In genomic region chr19:39130337-39131254, GRCh38 we compare ENCODE assay signal across 16 cellular contexts. TPM values are rescaled to one million over a fixed set of nuclear protein-coding genes. Genes with fewer than 3 reads are reported as not detected.
DNase-seq lines count a peak whose midpoint lies in the region; ATAC-seq, FAIRE-seq and TF ChIP-seq lines count a peak whose summit lies in the region.
"Had no signal": no experiment of that assay in that cellular context is flagged by ENCODE, and none has a peak within 500 bp of the region (broad histone marks: within the 10 kb centered on the region; RNA-seq: fewer than 3 reads in every experiment).

No MANE protein-coding gene starts in this region.

- no peaks in the 10 kb centered on the region for H4K20me1 ChIP-seq in GM12878 (ENCODE audit: control insufficient read depth, insufficient read depth)

- H3K27ac ChIP-seq in GM12878 (ENCODE audit: control insufficient read depth, insufficient read depth): 0 out of 2 replicates have a peak overlapping the region, but pooled peaks have one; percentile 11

- TF ChIP-seq CTCF in GM12878 (IDR thresholded peaks at IDR 0.05 in 2 of 3, conservative IDR thresholded peaks at IDR 0.05 in 1 of 3; ENCODE audit: control insufficient read depth in 2 of 3, extremely low read depth in 1 of 3, insufficient read depth in 1 of 3, low read depth in 3 of 3, low read length in 3 of 3) (no peak), nephron (IDR thresholded peaks at IDR 0.05; ENCODE audit: unreplicated experiment in 3 of 3) (no peak)

- no peak overlapping the region for H3K4me3 Mint-ChIP-seq in stimulated activated naive CD8-positive, alpha-beta T cell treated with anti-CD3 and anti-CD28 coated beads, Interleukin-15, Interleukin-2, amounts not matched to agents 100 ng/mL and 50 ng/mL, for 24 hours
- H3K4me3 Mint-ChIP-seq in nephron: peak overlapping the region; percentile 22 to 39 (median 26)
- H3K4me3 Mint-ChIP-seq: activated CD4-positive, alpha-beta memory T cell treated with anti-CD3 and anti-CD28 coated beads for 36 hours; activated naive CD8-positive, alpha-beta T cell treated with anti-CD3 and anti-CD28 coated beads, Interleukin-2, amount 10 ng/mL, durations not matched to agents 7 days and 5 days had no signal

- no peak for FAIRE-seq in GM12878 (lab: Jason Lieb, UNC)

- H3K9me3 Mint-ChIP-seq in stimulated activated naive CD8-positive, alpha-beta T cell treated with anti-CD3 and anti-CD28 coated beads, Interleukin-15, Interleukin-2, amounts not matched to agents 100 ng/mL and 50 ng/mL, for 24 hours: no peaks in the 10 kb centered on the region
- no peaks in the 10 kb centered on the region for H3K9me3 Mint-ChIP-seq in nephron
- H3K9me3 Mint-ChIP-seq: activated CD4-positive, alpha-beta memory T cell treated with anti-CD3 and anti-CD28 coated beads for 36 hours; activated naive CD8-positive, alpha-beta T cell treated with anti-CD3 and anti-CD28 coated beads, Interleukin-2, amount 10 ng/mL, durations not matched to agents 7 days and 5 days had no signal

- H3K27me3 Mint-ChIP-seq in stimulated activated naive CD8-positive, alpha-beta T cell treated with anti-CD3 and anti-CD28 coated beads, Interleukin-15, Interleukin-2, amounts not matched to agents 100 ng/mL and 50 ng/mL, for 24 hours: no peaks in the 10 kb centered on the region
- H3K27me3 Mint-ChIP-seq in nephron (ENCODE audit: low read depth): no peaks in the 10 kb centered on the region
- H3K27me3 Mint-ChIP-seq: activated CD4-positive, alpha-beta memory T cell treated with anti-CD3 and anti-CD28 coated beads for 36 hours; activated naive CD8-positive, alpha-beta T cell treated with anti-CD3 and anti-CD28 coated beads, Interleukin-2, amount 10 ng/mL, durations not matched to agents 7 days and 5 days had no signal

- no peaks in the 10 kb centered on the region for H3K9me3 ChIP-seq in GM12878 (replicated peaks; ENCODE audit: control insufficient read depth, insufficient read depth, low read length)
- H3K9me3 ChIP-seq: MG63 had no signal

- RAD21 ChIA-PET in GM12878 (lab: Charles Lee; ENCODE audit: unreplicated experiment): no interaction called here

- no peak for TF ChIP-seq RAD21 in GM12878 (IDR thresholded peaks at IDR 0.05; ENCODE audit: insufficient read depth, low read depth, low read length)

- H3K36me3 Mint-ChIP-seq in stimulated activated naive CD8-positive, alpha-beta T cell treated with anti-CD3 and anti-CD28 coated beads, Interleukin-15, Interleukin-2, amounts not matched to agents 100 ng/mL and 50 ng/mL, for 24 hours (ENCODE audit: low read depth): no peaks in the 10 kb centered on the region
- no peaks in the 10 kb centered on the region for H3K36me3 Mint-ChIP-seq in nephron (ENCODE audit: low read depth)
- H3K36me3 Mint-ChIP-seq: activated CD4-positive, alpha-beta memory T cell treated with anti-CD3 and anti-CD28 coated beads for 36 hours had no signal

- CTCF ChIA-PET in GM12878 (lab: Yijun Ruan, JAX): interaction anchor here (1.0 kb wide), 1 partner anchor 201 kb away, joined by 3 read pairs; no protein-coding TSS in a partner anchor

- no peak for TF ChIP-seq POLR2A in GM12878 (IDR thresholded peaks at IDR 0.05; ENCODE audit: low read depth, low read length)

- no peak for DNase-seq in stimulated activated naive CD8-positive, alpha-beta T cell treated with anti-CD3 and anti-CD28 coated beads, Interleukin-15, Interleukin-2, amounts not matched to agents 100 U/mL and 50 U/mL, for 24 hours
- no peak for DNase-seq in GM12878 (ENCODE audit: low read depth, low spot score)
- DNase-seq in activated CD8-positive, alpha-beta memory T cell treated with anti-CD3 and anti-CD28 coated beads, Interleukin-2, amount 50 U/mL, for 48 hours: no peak
- DNase-seq in NOMO-1 treated with dmso at 0.1 percent for 144 hours (lab: John Stamatoyannopoulos, UW; ENCODE audit: unreplicated experiment): no peak
- DNase-seq in LoVo (ENCODE audit: low spot score): no peak
- DNase-seq: activated CD4-positive, alpha-beta memory T cell treated with anti-CD3 and anti-CD28 coated beads for 36 hours; activated naive CD8-positive, alpha-beta T cell treated with anti-CD3 and anti-CD28 coated beads, Interleukin-2, amount 10 ng/mL, durations not matched to agents 7 days and 5 days; HCEC 1CT; hippocampal formation; MG63; NCI-H526 had no signal

- peak overlapping the region; percentile 40 for H3K4me2 ChIP-seq in GM12878 (ENCODE audit: control insufficient read depth, insufficient read depth)

- SMC1A ChIA-PET in GM12878 (lab: Charles Lee; ENCODE audit: uncharacterized antibody, unreplicated experiment): interaction anchor here (1.0 kb wide), 1 partner anchor 9 kb away, joined by 3 read pairs; no protein-coding TSS in a partner anchor

- intact Hi-C loops in GM12878 (cut with micrococcal nuclease; ENCODE audit: unreplicated experiment): no loop called here

- peaks cover 15% of the 10 kb centered on the region for H3K4me1 ChIP-seq in GM12878 (ENCODE audit: control insufficient read depth, insufficient read depth, low read length)

- H3K4me3 ChIP-seq in GM12878: no peak overlapping the region
- H3K4me3 ChIP-seq: MG63 had no signal

- no peak overlapping the region for H2AFZ ChIP-seq in GM12878 (ENCODE audit: control insufficient read depth, low read depth, low read length)

- BruUV-seq in GM12878 (replicated peaks; lab: Mats Ljungman, UMichigan): no TSS peak

- ATAC-seq in stimulated activated naive CD8-positive, alpha-beta T cell treated with anti-CD3 and anti-CD28 coated beads, Interleukin-15, Interleukin-2, amounts not matched to agents 100 U/mL and 50 U/mL, for 24 hours: no peak
- ATAC-seq in GM12878: peak; percentile 53
- ATAC-seq in GM18519 (IDR thresholded peaks at IDR 0.05; ENCODE audit: low FRiP score, unreplicated experiment): no peak

- POLR2A ChIA-PET in GM12878 (lab: Charles Lee): interaction anchor here (0.8 kb wide), 1 partner anchor 14 kb away, joined by 3 read pairs; no protein-coding TSS in a partner anchor

- in situ Hi-C loops in GM12878 (cut with MboI): no loop called here

- peaks cover 42% of the 10 kb centered on the region for H3K4me1 Mint-ChIP-seq in stimulated activated naive CD8-positive, alpha-beta T cell treated with anti-CD3 and anti-CD28 coated beads, Interleukin-15, Interleukin-2, amounts not matched to agents 100 ng/mL and 50 ng/mL, for 24 hours (ENCODE audit: low read depth)
- peaks cover 75% of the 10 kb centered on the region for H3K4me1 Mint-ChIP-seq in nephron

- TF ChIP-seq EP300 in GM12878 (IDR thresholded peaks at IDR 0.05; ENCODE audit: borderline replicate concordance in 1 of 2, control insufficient read depth in 1 of 2, low read depth in 2 of 2, low read length in 2 of 2): no peak

- peak overlapping the region; percentile 29 for H3K27ac Mint-ChIP-seq in stimulated activated naive CD8-positive, alpha-beta T cell treated with anti-CD3 and anti-CD28 coated beads, Interleukin-15, Interleukin-2, amounts not matched to agents 100 ng/mL and 50 ng/mL, for 24 hours
- peak overlapping the region in 2 of 3 experiments; percentile 44 to 65 for H3K27ac Mint-ChIP-seq in nephron
- H3K27ac Mint-ChIP-seq: activated naive CD8-positive, alpha-beta T cell treated with anti-CD3 and anti-CD28 coated beads, Interleukin-2, amount 10 ng/mL, durations not matched to agents 7 days and 5 days had no signal

- H3K27me3 ChIP-seq in GM12878 (replicated peaks in 1 of 2; ENCODE audit: control insufficient read depth in 2 of 2, insufficient read depth in 2 of 2, low read length in 1 of 2): no peaks in the 10 kb centered on the region
- H3K27me3 ChIP-seq: MG63 had no signal

- 90% methylated on average over 22 of the region's 22 CpGs for WGBS in GM12878 (ENCODE audit: insufficient coverage, insufficient replicate concordance, low lambda C conversion rate, missing lambda C conversion rate)

- peak overlapping the region; percentile 40 for H3K9ac ChIP-seq in GM12878 (ENCODE audit: control insufficient read depth, insufficient read depth, low read length)

- H3K36me3 ChIP-seq in GM12878 (ENCODE audit: control insufficient read depth in 2 of 2, insufficient read depth in 2 of 2, low read length in 1 of 2): no peaks in the 10 kb centered on the region
- H3K36me3 ChIP-seq: MG63 had no signal

- peaks cover 11% of the 10 kb centered on the region for H3K79me2 ChIP-seq in GM12878 (ENCODE audit: control insufficient read depth, insufficient read depth, low read length)

RNA-seq across cellular contexts. Expression of gene PAK4, which starts 5.0 kb away (rescaled TPM):
- total RNA-seq in GM12878 (2013; cell fraction: nucleolus; rRNA removed): 11.0 and 11.7 TPM in 2 replicates
- total RNA-seq in GM12878 (2014; rRNA removed): 1.4 and 2.5 TPM in 2 replicates
- 1.0 and 1.6 TPM in 2 replicates for total RNA-seq in GM12878 (2014; rRNA removed; fragmentation: Illumina TruSeq; extraction: Trizol)
- 17.3 and 19.3 TPM in 2 replicates for total RNA-seq in GM12878 (2021)
- polyA plus RNA-seq in GM12878 (2011; ENCODE audit: low read depth): 2.2 TPM
- 2.1 and 7.3 TPM in 2 replicates for polyA plus RNA-seq in GM12878 (2011; rRNA removed)
- polyA plus RNA-seq in GM12878 (2011; cell fraction: cytosol; rRNA removed): 8.7 and 11.4 TPM in 2 replicates
- 25.0 and 30.1 TPM in 2 replicates for polyA plus RNA-seq in GM12878 (2011; cell fraction: nucleus; rRNA removed)
- polyA plus RNA-seq in GM12878 (2012): 9.1 and 9.4 TPM in 2 replicates
- 0.49 and 4.5 TPM in 2 replicates for polyA plus RNA-seq in GM12878 (2014; fragmentation: Illumina TruSeq; extraction: Trizol)
- polyA plus RNA-seq in GM12878 (2014; fragmentation: Nextera tagmentation; extraction: Ambion mirVana): under 1 TPM; 0.08 to 0.37 TPM
- 9.4 and 11.5 TPM in 2 replicates for polyA plus RNA-seq in GM12878 (2014; rRNA removed)
- 10 to 100 TPM in 1 of 2 experiments, 1 to 10 TPM in 1; 9.6 to 10.7 TPM for polyA plus RNA-seq in GM12878 (2016; fragmentation: Nextera tagmentation; extraction: Ambion mirVana)
- 6.4 and 12.7 TPM in 2 replicates for polyA minus RNA-seq in GM12878 (2011; rRNA and poly(A)+ RNA removed)
- 4.5 and 8.6 TPM in 2 replicates for polyA minus RNA-seq in GM12878 (2011; cell fraction: cytosol; rRNA and poly(A)+ RNA removed)
- 4.8 and 10.0 TPM in 2 replicates for polyA minus RNA-seq in GM12878 (2011; cell fraction: nucleus; rRNA and poly(A)+ RNA removed)

RNA-seq across cellular contexts. Expression of gene ACP7, which starts 46.4 kb away (rescaled TPM):
- not detected in 2 replicates for total RNA-seq in GM12878 (2013; cell fraction: nucleolus; rRNA removed)
- total RNA-seq in GM12878 (2014; rRNA removed) (not detected in 2 replicates), GM12878 (2014; rRNA removed; fragmentation: Illumina TruSeq; extraction: Trizol) (not detected in 2 replicates), GM12878 (2021) (not detected in 2 replicates)
- not detected for polyA plus RNA-seq in GM12878 (2011; ENCODE audit: low read depth)
- polyA plus RNA-seq in GM12878 (2011; rRNA removed) (not detected in 2 replicates), GM12878 (2014; fragmentation: Illumina TruSeq; extraction: Trizol) (not detected in 2 replicates), GM12878 (2014; fragmentation: Nextera tagmentation; extraction: Ambion mirVana) (not detected), GM12878 (2014; rRNA removed) (not detected in 2 replicates), GM12878 (2016; fragmentation: Nextera tagmentation; extraction: Ambion mirVana) (not detected)
- not detected in 2 replicates for polyA plus RNA-seq in GM12878 (2011; cell fraction: cytosol; rRNA removed)
- polyA plus RNA-seq in GM12878 (2011; cell fraction: nucleus; rRNA removed): not detected in 2 replicates
- not detected in 2 replicates for polyA plus RNA-seq in GM12878 (2012)
- not detected in 2 replicates for polyA minus RNA-seq in GM12878 (2011; rRNA and poly(A)+ RNA removed)
- not detected in 2 replicates for polyA minus RNA-seq in GM12878 (2011; cell fraction: cytosol; rRNA and poly(A)+ RNA removed)
- polyA minus RNA-seq in GM12878 (2011; cell fraction: nucleus; rRNA and poly(A)+ RNA removed): not detected in 2 replicates
- total RNA-seq: activated naive CD8-positive, alpha-beta T cell treated with anti-CD3 and anti-CD28 coated beads, Interleukin-2, amount 10 ng/mL, durations not matched to agents 7 days and 5 days; mononuclear cell; skeletal muscle tissue had no signal
